8 cellular contexts compared by ENCODE assay signal in genomic region chr2:170771049-170771937, GRCh38. TPM values are rescaled to one million over a fixed set of nuclear protein-coding genes. Genes with fewer than 3 reads are reported as not detected.
A peak's percentile ranks its signal among the peaks of the same experiment; 100 is the strongest.
DNase-seq lines count a peak whose midpoint lies in the region; ATAC-seq and TF ChIP-seq lines count a peak whose summit lies in the region.

No MANE protein-coding gene starts in this region.

- WGBS in ectodermal cell, 2 experiments = 1 to 3% methylated on average over 50 to 51 of the region's 51 CpGs
- WGBS in testis, 2 donors = 5 to 9% methylated on average over 11 to 30 of the region's 51 CpGs

- peak overlapping the region; percentile 7 for H3K27ac Mint-ChIP-seq in T-helper 2 cell treated with Interferon-gamma antibody and Interleukin-4, amounts not matched to agents 5 μg/mL and 100 μg/mL, for 36 hours

- DNase-seq in COLO668 (lab: John Stamatoyannopoulos, UW; ENCODE audit: unreplicated experiment) (peak; percentile 69), mucosa of descending colon (peak in 1 of 3 donors; percentile 28), testis (no peak), HuH-7 (ENCODE audit: low spot score) (no peak)
- DNase-seq in T-helper 2 cell treated with Interferon-gamma antibody and Interleukin-4, amounts not matched to agents 5 μg/mL and 100 μg/mL, for 36 hours (ENCODE audit: low spot score) = no peak

- no peak overlapping the region for H3K27ac ChIP-seq in ectodermal cell (ENCODE audit: insufficient read depth, low read depth, low read length, poor library complexity, severe bottlenecking)
- H3K27ac ChIP-seq in testis = peak overlapping the region; percentile 56 to 67

- H3K4me1 ChIP-seq in ectodermal cell (ENCODE audit: control insufficient read depth, insufficient read depth, low read length) = peaks cover 6% of the 10 kb centered on the region
- no peaks in the 10 kb centered on the region for H3K4me1 ChIP-seq in mucosa of descending colon (ENCODE audit: low read depth)
- H3K4me1 ChIP-seq in testis = peaks cover 5% of the 10 kb centered on the region

- peaks cover 4% of the 10 kb centered on the region for H3K27me3 ChIP-seq in ectodermal cell (ENCODE audit: control insufficient read depth, insufficient read depth, low read length, poor library complexity, severe bottlenecking)
- no peaks in the 10 kb centered on the region for H3K27me3 ChIP-seq in testis

- intact Hi-C loops in mucosa of descending colon (cut with DNase I, micrococcal nuclease) (no loop called here), testis (cut with DNase I; ENCODE audit: low total_unique reads) (no loop called here)

- H3K4me3 ChIP-seq in ectodermal cell (ENCODE audit: insufficient read depth, low read depth, low read length) (peak overlapping the region; percentile 87), mucosa of descending colon (peak overlapping the region; percentile 17), testis (peak overlapping the region; percentile 69 to 78)

- no peak for TF ChIP-seq CTCF in mucosa of descending colon (IDR thresholded peaks at IDR 0.05)
- no peak for TF ChIP-seq CTCF in testis (IDR thresholded peaks at IDR 0.05)

- H3K9me3 Mint-ChIP-seq in T-helper 2 cell treated with Interferon-gamma antibody and Interleukin-4, amounts not matched to agents 5 μg/mL and 100 μg/mL, for 36 hours = no peaks in the 10 kb centered on the region

- H3K36me3 ChIP-seq in ectodermal cell (ENCODE audit: control insufficient read depth, insufficient read depth, low read length) (no peaks in the 10 kb centered on the region), mucosa of descending colon (ENCODE audit: low read depth) (no peaks in the 10 kb centered on the region), testis (ENCODE audit: low read depth, missing control alignments) (no peaks in the 10 kb centered on the region)

- ATAC-seq in GM19397 (IDR thresholded peaks at IDR 0.05; ENCODE audit: unreplicated experiment) (peak; percentile 26), HG03460 (IDR thresholded peaks at IDR 0.05; ENCODE audit: unreplicated experiment) (peak; percentile 20), mucosa of descending colon (peak; percentile 56)

- peak overlapping the region; percentile 79 for H3K4me3 Mint-ChIP-seq in T-helper 2 cell treated with Interferon-gamma antibody and Interleukin-4, amounts not matched to agents 5 μg/mL and 100 μg/mL, for 36 hours

- no peaks in the 10 kb centered on the region for H3K9me3 ChIP-seq in ectodermal cell (ENCODE audit: control insufficient read depth, low read length)
- H3K9me3 ChIP-seq in mucosa of descending colon = no peaks in the 10 kb centered on the region
- H3K9me3 ChIP-seq in testis = no peaks in the 10 kb centered on the region

- no peaks in the 10 kb centered on the region for H3K36me3 Mint-ChIP-seq in T-helper 2 cell treated with Interferon-gamma antibody and Interleukin-4, amounts not matched to agents 5 μg/mL and 100 μg/mL, for 36 hours (ENCODE audit: low read depth)

- H3K4me1 Mint-ChIP-seq in T-helper 2 cell treated with Interferon-gamma antibody and Interleukin-4, amounts not matched to agents 5 μg/mL and 100 μg/mL, for 36 hours (ENCODE audit: low read depth) = peaks cover 15% of the 10 kb centered on the region

- peaks cover 37% of the 10 kb centered on the region for H3K27me3 Mint-ChIP-seq in T-helper 2 cell treated with Interferon-gamma antibody and Interleukin-4, amounts not matched to agents 5 μg/mL and 100 μg/mL, for 36 hours (ENCODE audit: low read depth)

- TF ChIP-seq POLR2A in testis (IDR thresholded peaks at IDR 0.05) = no peak

RNA-seq across cellular contexts. Expression of gene ERICH2, which starts 1.1 kb away (rescaled TPM):
- 5.4 TPM for polyA plus RNA-seq in ectodermal cell (2013, experiment 1 of 4)
- 4.5 TPM for polyA plus RNA-seq in ectodermal cell (2013, experiment 2 of 4)
- 3.5 TPM for polyA plus RNA-seq in ectodermal cell (2013, experiment 3 of 4)
- polyA plus RNA-seq in ectodermal cell (2013, experiment 4 of 4) = 4.7 TPM
- total RNA-seq in mucosa of descending colon = under 1 TPM in 1 of 3 donors, not detected in 2; 0.92 TPM
- 10 to 100 TPM; 36.5 to 78.8 TPM for total RNA-seq in testis
- polyA plus RNA-seq in testis (ENCODE audit: insufficient read depth, low read depth, low replicate concordance) = 126 TPM

RNA-seq across cellular contexts. Expression of gene GAD1, which starts 45.4 kb away (rescaled TPM):
- polyA plus RNA-seq in ectodermal cell (2013, experiment 1 of 4) = 12.3 TPM
- polyA plus RNA-seq in ectodermal cell (2013, experiment 2 of 4) = 12.5 TPM
- polyA plus RNA-seq in ectodermal cell (2013, experiment 3 of 4) = 11.1 TPM
- polyA plus RNA-seq in ectodermal cell (2013, experiment 4 of 4) = 11.4 TPM
- total RNA-seq in mucosa of descending colon (under 1 TPM in 1 of 3 donors, not detected in 2; 0.58 TPM), testis (10 to 100 TPM; 12.5 to 46.0 TPM)
- 8.5 TPM for polyA plus RNA-seq in testis (ENCODE audit: insufficient read depth, low read depth, low replicate concordance)

RNA-seq across cellular contexts. Expression of gene SP5, which starts 56.2 kb away (rescaled TPM):
- 43.4 TPM for polyA plus RNA-seq in ectodermal cell (2013, experiment 1 of 4)
- 38.4 TPM for polyA plus RNA-seq in ectodermal cell (2013, experiment 2 of 4)
- 52.2 TPM for polyA plus RNA-seq in ectodermal cell (2013, experiment 3 of 4)
- 48.8 TPM for polyA plus RNA-seq in ectodermal cell (2013, experiment 4 of 4)
- 1 to 10 TPM; 2.1 to 4.8 (median 2.3) TPM for total RNA-seq in mucosa of descending colon
- 1 to 10 TPM; 3.5 to 4.0 TPM for total RNA-seq in testis
- 1.4 TPM for polyA plus RNA-seq in testis (ENCODE audit: insufficient read depth, low read depth, low replicate concordance)

Comparison
In these comparisons a context has a peak if more than half of its experiments do, and no peak if none do; other contexts are left out.
1. H3K4me3 ChIP-seq: peak in every context shown above with its lines; median percentile 87 in ectodermal cell; 74 in testis; 17 in mucosa of descending colon.
2. RNA of gene ERICH2, which starts 1.1 kb away (total RNA-seq): 36.5 to 78.8 TPM in testis; 0.92 TPM in mucosa of descending colon; every median in the first group is over 10 times any median in the second.
3. RNA of gene GAD1, which starts 45.4 kb away (total RNA-seq): 12.5 to 46.0 TPM in testis; 0.58 TPM in mucosa of descending colon; every median in the first group is over 4 times any median in the second.
4. Peak in every context shown above with its lines, with median percentiles within 50 percentile points of each other: ATAC-seq.